In the genomic region with DNA sequence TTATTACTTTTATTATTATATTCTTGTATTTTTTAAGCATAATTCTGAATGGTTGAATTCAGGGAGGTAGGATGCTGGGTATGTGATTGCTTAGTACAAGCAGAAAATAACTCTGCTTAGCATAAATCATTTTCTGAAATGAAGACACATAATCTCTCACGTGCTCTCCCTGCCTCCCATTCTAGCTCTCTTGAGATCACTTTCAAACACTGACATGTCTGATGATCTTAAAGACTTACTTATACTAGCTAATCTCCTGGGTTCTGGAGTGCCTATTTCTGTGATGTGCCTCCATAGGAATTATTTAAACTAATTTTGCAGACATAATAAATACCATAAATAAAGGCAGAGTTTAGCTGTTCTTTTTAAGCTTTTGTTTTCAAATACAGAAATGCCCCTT, we compare ENCODE assay signal across 30 cellular contexts.
"Had no signal": no experiment of that assay in that cellular context is flagged by ENCODE, and none has a peak within 500 bp of the region (broad histone marks: within the 10 kb centered on the region; RNA-seq: fewer than 3 reads in every experiment).

No MANE protein-coding gene starts in this region.

- H3K27ac ChIP-seq: adrenal gland, body of pancreas, epithelial cell of prostate, esophagus squamous epithelium, gastroesophageal sphincter, heart right ventricle had no signal

- DNase-seq: activated CD4-positive, alpha-beta memory T cell treated with anti-CD3 and anti-CD28 coated beads for 36 hours; activated CD4-positive, alpha-beta T cell treated with anti-CD3 and anti-CD28 coated beads for 36 hours; activated CD4-positive, alpha-beta T cell treated with anti-CD3 and anti-CD28 coated beads, Interleukin-2, amount 10 ng/mL, durations not matched to agents 24 days and 14 days; activated CD4-positive, CD25-positive, alpha-beta regulatory T cell; activated CD4-positive, CD25-positive, alpha-beta regulatory T cell treated with anti-CD3 and anti-CD28 coated beads, Interleukin-2, amount 50 U/mL, for 72 hours; activated CD8-positive, alpha-beta memory T cell treated with anti-CD3 and anti-CD28 coated beads, Interleukin-2, amount 10 ng/mL, durations not matched to agents 7 days and 5 days; activated CD8-positive, alpha-beta memory T cell treated with anti-CD3 and anti-CD28 coated beads, Interleukin-2, amount 50 U/mL, for 4 hours; activated CD8-positive, alpha-beta T cell treated with anti-CD3 and anti-CD28 coated beads, Interleukin-2, amount 10 ng/mL, durations not matched to agents 7 days and 5 days; activated effector memory CD4-positive, alpha-beta T cell treated with anti-CD3 and anti-CD28 coated beads, Interleukin-2, amount 50 U/mL, for 16 hours; activated naive CD4-positive, alpha-beta T cell treated with anti-CD3 and anti-CD28 coated beads for 36 hours; activated naive CD8-positive, alpha-beta T cell treated with anti-CD3 and anti-CD28 coated beads for 36 hours; activated naive CD8-positive, alpha-beta T cell treated with anti-CD3 and anti-CD28 coated beads, Interleukin-2, amount 50 U/mL, for 24 hours; activated T-cell treated with anti-CD3 and anti-CD28 coated beads, Interleukin-2, amount 50 U/mL, for 1 hour; activated T-cell treated with anti-CD3 and anti-CD28 coated beads, Interleukin-2, amount 50 U/mL, for 48 hours; adrenal gland; amygdala; aorta; body of pancreas; caudate nucleus; cortex of kidney; dermis blood vessel endothelial cell; effector CD8-positive, alpha-beta T cell; esophagus squamous epithelium; foreskin melanocyte; heart right ventricle; T1000 had no signal

- H3K36me3 ChIP-seq: adrenal gland, esophagus squamous epithelium, gastroesophageal sphincter, heart right ventricle had no signal

- H3K9me3 ChIP-seq: adrenal gland, body of pancreas, esophagus squamous epithelium, gastroesophageal sphincter, heart right ventricle had no signal

- H3K4me3 ChIP-seq: adrenal gland, body of pancreas, esophagus squamous epithelium, gastroesophageal sphincter, heart right ventricle had no signal

- FAIRE-seq: endometrium, endothelial cell of umbilical vein had no signal

- H3K27me3 ChIP-seq: adrenal gland, body of pancreas, esophagus squamous epithelium, gastroesophageal sphincter, heart right ventricle had no signal
